ENCODE assay signal across 8 cellular contexts in genomic region chr2:207770602-207771404, GRCh38. TPM values are rescaled to one million over a fixed set of nuclear protein-coding genes. Genes with fewer than 3 reads are reported as not detected.
DNase-seq lines count a peak whose midpoint lies in the region; ATAC-seq and TF ChIP-seq lines count a peak whose summit lies in the region.

No MANE protein-coding gene starts in this region.

- H3K27ac ChIP-seq in Panc1 (ENCODE audit: low read length) (peak overlapping the region; percentile 79), ovary (peak overlapping the region; percentile 74 to 84)

- H3K27me3 ChIP-seq in Panc1 (ENCODE audit: control insufficient read depth, insufficient read depth, low read length) (no peaks in the 10 kb centered on the region), ovary (no peaks in the 10 kb centered on the region)

- ATAC-seq in Panc1 (no peak), GM18907 (IDR thresholded peaks at IDR 0.05; ENCODE audit: unreplicated experiment) (no peak)

- no peak for TF ChIP-seq EP300 in ovary (IDR thresholded peaks at IDR 0.05)

- DNase-seq in EL (peak; percentile 20), Panc1 (ENCODE audit: low read depth, low spot score) (no peak), erythroblast (lab: John Stamatoyannopoulos, UW) (peak; percentile 41 to 46), ovary (peak; percentile 27 to 57 (median 43)), NCI-H2029 treated with DMSO at 0.1 percent for 48 hours (lab: John Stamatoyannopoulos, UW) (no peak), NCI-H1105 treated with DMSO at 0.1 percent for 48 hours (lab: John Stamatoyannopoulos, UW) (no peak), NCI-H446 (lab: John Stamatoyannopoulos, UW) (no peak)

- WGBS in ovary, 3 donors = 26 to 35% (median 31%) methylated on average over 50 of the region's 50 CpGs

- H3K4me1 ChIP-seq in Panc1 (ENCODE audit: control insufficient read depth, insufficient read depth, low read length) = peaks cover 10% of the 10 kb centered on the region
- peaks cover 21% of the 10 kb centered on the region for H3K4me1 ChIP-seq in ovary (ENCODE audit: insufficient read depth)

- H3K36me3 ChIP-seq in Panc1 (ENCODE audit: control insufficient read depth, insufficient read depth, low read length) = no peaks in the 10 kb centered on the region
- H3K36me3 ChIP-seq in ovary = no peaks in the 10 kb centered on the region

- no peaks in the 10 kb centered on the region for H3K9me3 ChIP-seq in Panc1 (ENCODE audit: control insufficient read depth, insufficient read depth, low read depth, low read length)
- no peaks in the 10 kb centered on the region for H3K9me3 ChIP-seq in ovary

- CTCF ChIA-PET in Panc1 (lab: Charles Lee) = no interaction called here

- POLR2A ChIA-PET in Panc1 (lab: Charles Lee) = no interaction called here

- intact Hi-C loops in Panc1 (cut with micrococcal nuclease; ENCODE audit: unreplicated experiment) (no loop called here), ovary (cut with DNase I) (no loop called here)

- H3K4me3 ChIP-seq in Panc1 (ENCODE audit: low read depth in 2 of 2, low read length in 2 of 2) (peak overlapping the region; percentile 84; a peak in 3 of 4 replicates), ovary (peak overlapping the region; percentile 93)

- no TSS peak for BruUV-seq in Panc1 (replicated peaks; lab: Mats Ljungman, UMichigan)

- no peak for TF ChIP-seq POLR2A in erythroblast (IDR thresholded peaks at IDR 0.05; ENCODE audit: low read length)
- no peak for TF ChIP-seq POLR2A in ovary (IDR thresholded peaks at IDR 0.05)

- in situ Hi-C loops in Panc1 (cut with HindIII; ENCODE audit: low pct_unique_long_range_greater_than_20kb, low sequenced_read_pairs) = no loop called here

- TF ChIP-seq CTCF in Panc1 (IDR thresholded peaks at IDR 0.05) (no peak), ovary (IDR thresholded peaks at IDR 0.05) (no peak)

RNA-seq across cellular contexts. Expression of gene FZD5, which starts 1.1 kb away (rescaled TPM):
- 9.4 TPM for total RNA-seq in Panc1 (2021; ENCODE audit: unreplicated experiment)
- 3.9 TPM for polyA plus RNA-seq in Panc1 (2012; ENCODE audit: insufficient read length)
- total RNA-seq in ovary = 10 to 100 TPM in 3 of 7 donors, 1 to 10 TPM in 4; 3.2 to 13.0 (median 8.6) TPM
- 1 to 10 TPM; 3.1 to 4.0 TPM for polyA plus RNA-seq in ovary

RNA-seq across cellular contexts. Expression of gene CCNYL1, which starts 59.4 kb away (rescaled TPM):
- 31.4 TPM for total RNA-seq in Panc1 (2021; ENCODE audit: unreplicated experiment)
- 18.4 TPM for polyA plus RNA-seq in Panc1 (2012; ENCODE audit: insufficient read length)
- total RNA-seq in ovary = 10 to 100 TPM in 2 of 7 donors, 1 to 10 TPM in 5; 5.4 to 13.0 (median 7.4) TPM
- polyA plus RNA-seq in ovary = 10 to 100 TPM in 1 of 2 donors, 1 to 10 TPM in 1; 4.3 to 13.8 TPM

Comparison
In these comparisons a context has a peak if more than half of its experiments do, and no peak if none do; other contexts are left out.
1. DNase-seq: peak in EL (single experiment), erythroblast (2 of 2) and ovary (5 of 5); none in Panc1 (single experiment), NCI-H2029 treated with DMSO at 0.1 percent for 48 hours (single experiment), NCI-H1105 treated with DMSO at 0.1 percent for 48 hours (single experiment) and NCI-H446 (0 of 2).